1 cellular context compared by ENCODE assay signal in genomic region chr3:18443670-18444596, GRCh38.
A peak's percentile ranks its signal among the peaks of the same experiment; 100 is the strongest.
TF ChIP-seq lines count a peak whose summit lies in the region.

No MANE protein-coding gene starts in this region.

TF ChIP-seq in HepG2, 621 proteins besides CTCF, POLR2A, EP300 and RAD21 (continued from another document):
- TF ChIP-seq ZNF704 (CRISPR knock-in tag; IDR thresholded peaks at IDR 0.05; ENCODE audit: borderline replicate concordance) (no peak), FOXA1 (IDR thresholded peaks at IDR 0.05) (no peak), FOXA1 (CRISPR knock-in tag; IDR thresholded peaks at IDR 0.05) (no peak), MED8 (CRISPR knock-in tag; IDR thresholded peaks at IDR 0.05; ENCODE audit: insufficient replicate concordance) (no peak), ZNF75D (CRISPR knock-in tag; IDR thresholded peaks at IDR 0.05; ENCODE audit: borderline replicate concordance) (no peak), ZNF607 (CRISPR knock-in tag; IDR thresholded peaks at IDR 0.05; ENCODE audit: borderline replicate concordance) (no peak), AHR (CRISPR knock-in tag; IDR thresholded peaks at IDR 0.05) (no peak), TOE1 (CRISPR knock-in tag; IDR thresholded peaks at IDR 0.05) (no peak), TOPORS (CRISPR knock-in tag; IDR thresholded peaks at IDR 0.05) (no peak), ZBTB20 (CRISPR knock-in tag; IDR thresholded peaks at IDR 0.05; ENCODE audit: borderline replicate concordance, low read depth) (no peak), EZH2 (conservative IDR thresholded peaks at IDR 0.05; ENCODE audit: low read depth, low read length) (peak; percentile 59; the same call in 1 of the 2 replicates), RELA (CRISPR knock-in tag; IDR thresholded peaks at IDR 0.05) (no peak), HMGXB4 (CRISPR knock-in tag; IDR thresholded peaks at IDR 0.05; ENCODE audit: borderline replicate concordance in 1 of 2, low read depth in 1 of 2) (no peak)
TF ChIP-seq in HepG2: peak in this region for 2.
